8 cellular contexts compared by ENCODE assay signal in the genomic region with DNA sequence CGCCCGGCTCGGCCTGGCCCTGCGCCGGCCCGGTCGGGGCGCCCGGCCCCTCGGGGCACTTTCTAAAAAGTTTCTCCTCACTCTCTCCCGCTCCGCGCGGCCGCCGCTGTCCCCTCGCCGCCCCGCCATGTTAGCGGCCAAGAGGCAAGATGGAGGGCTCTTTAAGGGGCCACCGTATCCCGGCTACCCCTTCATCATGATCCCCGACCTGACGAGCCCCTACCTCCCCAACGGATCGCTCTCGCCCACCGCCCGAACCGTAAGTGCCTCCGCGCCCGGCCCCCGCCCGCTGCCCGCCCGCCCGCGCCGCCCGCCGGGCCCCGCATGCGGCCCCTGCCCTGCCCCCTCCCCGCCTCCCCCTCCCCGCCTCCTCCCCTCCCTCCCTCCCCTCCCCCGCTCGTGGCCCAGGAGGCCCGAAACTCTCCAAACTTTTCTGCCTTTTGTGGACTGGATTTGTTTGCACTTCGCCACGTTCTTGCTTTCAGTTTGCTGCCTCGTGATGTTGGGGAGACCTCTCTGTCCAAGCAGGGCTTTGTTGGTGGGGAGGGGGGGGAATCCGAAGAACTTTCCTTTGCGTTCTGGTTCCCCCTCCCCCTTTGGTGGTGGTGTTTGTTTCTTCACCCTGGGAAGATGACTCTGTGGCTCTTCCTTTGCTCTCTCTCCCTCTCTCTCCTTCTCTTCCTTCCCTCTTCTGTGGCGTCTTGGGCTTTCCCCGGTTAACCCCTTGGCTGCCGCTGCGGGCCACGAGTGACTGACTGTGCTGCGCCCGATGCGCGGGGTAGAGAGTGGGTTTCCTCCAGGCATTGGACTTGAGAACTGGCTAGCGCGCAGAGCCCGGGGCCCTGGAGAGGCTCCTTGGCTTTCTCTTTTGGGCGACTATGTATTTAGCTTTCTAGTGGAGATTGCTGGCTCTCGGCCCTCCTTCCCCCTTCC. TPM values are rescaled to one million over a fixed set of nuclear protein-coding genes. Genes with fewer than 3 reads are reported as not detected.
DNase-seq lines count a peak whose midpoint lies in the region; ATAC-seq, FAIRE-seq and TF ChIP-seq lines count a peak whose summit lies in the region.

No MANE protein-coding gene starts in this region.

- 1% methylated on average over 32 of the region's 68 CpGs for WGBS in mesenchymal stem cell

- DNase-seq in DMS114 treated with DMSO at 0.1 percent for 48 hours (lab: John Stamatoyannopoulos, UW; ENCODE audit: unreplicated experiment) (peak; percentile 66), mesenchymal stem cell (peak; percentile 97), GM12892 (ENCODE audit: insufficient read length) (no peak)
- peak; percentile 18 for DNase-seq in activated CD4-positive, alpha-beta T cell treated with anti-CD3 and anti-CD28 coated beads, Interleukin-2, amount 10 ng/mL, durations not matched to agents 7 days and 5 days
- peak; percentile 29 for DNase-seq in effector CD8-positive, alpha-beta T cell (lab: John Stamatoyannopoulos, UW)
- peak; percentile 6 to 55 (median 38) for DNase-seq in stimulated activated naive CD4-positive, alpha-beta T cell (lab: John Stamatoyannopoulos, UW)

- peak overlapping the region; percentile 98 for H3K27ac ChIP-seq in mesenchymal stem cell (ENCODE audit: low read length, poor library complexity, severe bottlenecking)

- H3K4me2 ChIP-seq in Loucy (ENCODE audit: low read depth, low read length, poor library complexity, severe bottlenecking) (peak overlapping the region; percentile 75), mesenchymal stem cell (ENCODE audit: low read length, poor library complexity, severe bottlenecking) (peak overlapping the region; percentile 91)

- H3K27me3 ChIP-seq in Loucy (ENCODE audit: insufficient read depth, low read length, poor library complexity, severe bottlenecking) (no peaks in the 10 kb centered on the region), mesenchymal stem cell (ENCODE audit: control insufficient read depth in 1 of 2, insufficient read depth in 1 of 2, low read length in 2 of 2) (no peaks in the 10 kb centered on the region)

- H3K9ac ChIP-seq in Loucy (ENCODE audit: low read depth, low read length, poor library complexity, severe bottlenecking) (peak overlapping the region; percentile 85), mesenchymal stem cell (ENCODE audit: low read length) (peak overlapping the region; percentile 99)

- H2AFZ ChIP-seq in Loucy (ENCODE audit: low read length) (peak overlapping the region; percentile 98), mesenchymal stem cell (ENCODE audit: low read depth, low read length) (no peak overlapping the region)

- peak overlapping the region; percentile 80 for H3K4me3 Mint-ChIP-seq in activated CD4-positive, alpha-beta T cell treated with anti-CD3 and anti-CD28 coated beads, Interleukin-2, amount 10 ng/mL, durations not matched to agents 7 days and 5 days

- H3K79me2 ChIP-seq in Loucy (ENCODE audit: insufficient read depth, low read length): peaks cover 42% of the 10 kb centered on the region

- H4K91ac ChIP-seq in mesenchymal stem cell (ENCODE audit: low read length): peak overlapping the region; percentile 96

- CTCF ChIA-PET in activated CD4-positive, alpha-beta T cell treated with anti-CD3 and anti-CD28 coated beads, Interleukin-2, amount 10 ng/mL, durations not matched to agents 7 days and 5 days (lab: Charles Lee): no interaction called here

- peak overlapping the region; percentile 88 for H4K8ac ChIP-seq in mesenchymal stem cell (ENCODE audit: low read length)

- ATAC-seq in HG03439 (IDR thresholded peaks at IDR 0.05; ENCODE audit: unreplicated experiment): no peak

- peak overlapping the region; percentile 58 for H3K27ac Mint-ChIP-seq in activated CD4-positive, alpha-beta T cell treated with anti-CD3 and anti-CD28 coated beads, Interleukin-2, amount 10 ng/mL, durations not matched to agents 7 days and 5 days

- H3K36me3 Mint-ChIP-seq in activated CD4-positive, alpha-beta T cell treated with anti-CD3 and anti-CD28 coated beads, Interleukin-2, amount 10 ng/mL, durations not matched to agents 7 days and 5 days (ENCODE audit: low read depth): peaks cover 1% of the 10 kb centered on the region

- peak overlapping the region; percentile 95 for H2AK5ac ChIP-seq in mesenchymal stem cell (ENCODE audit: low read length, severe bottlenecking)

- H3K9me3 ChIP-seq in Loucy (ENCODE audit: insufficient read depth, low read depth, low read length) (no peaks in the 10 kb centered on the region), mesenchymal stem cell (ENCODE audit: control insufficient read depth, low read length) (no peaks in the 10 kb centered on the region)

- peak overlapping the region; percentile 98 to 100 for H3K4ac ChIP-seq in mesenchymal stem cell (ENCODE audit: low read depth in 1 of 2, low read length in 2 of 2)

- peak overlapping the region; percentile 91 for H2BK120ac ChIP-seq in mesenchymal stem cell (ENCODE audit: low read depth, low read length)

- TF ChIP-seq CTCF in Loucy (conservative IDR thresholded peaks at IDR 0.05; ENCODE audit: low read length): no peak

- H3K27me3 Mint-ChIP-seq in activated CD4-positive, alpha-beta T cell treated with anti-CD3 and anti-CD28 coated beads, Interleukin-2, amount 10 ng/mL, durations not matched to agents 7 days and 5 days: peaks cover 83% of the 10 kb centered on the region

- H3K18ac ChIP-seq in mesenchymal stem cell (ENCODE audit: low read depth in 1 of 2, low read length in 2 of 2): peak overlapping the region; percentile 93 to 98

- H2BK5ac ChIP-seq in mesenchymal stem cell (ENCODE audit: low read depth, low read length, poor library complexity, severe bottlenecking): peak overlapping the region; percentile 80

- H2BK12ac ChIP-seq in mesenchymal stem cell (ENCODE audit: low read length in 2 of 2): peak overlapping the region; percentile 76 to 94

- no peak overlapping the region for H3K23ac ChIP-seq in mesenchymal stem cell (ENCODE audit: low read length in 2 of 2)

- peaks cover 7% of the 10 kb centered on the region for H4K20me1 ChIP-seq in Loucy (ENCODE audit: insufficient read depth, low read length, poor library complexity, severe bottlenecking)

- H3K4me3 ChIP-seq in Loucy (ENCODE audit: low read length, poor library complexity, severe bottlenecking) (peak overlapping the region; percentile 88), mesenchymal stem cell (ENCODE audit: insufficient read depth in 1 of 2, low read depth in 1 of 2, low read length in 2 of 2) (peak overlapping the region; percentile 86 to 90)

- H3K4me1 ChIP-seq in Loucy (ENCODE audit: insufficient read depth, low read length, poor library complexity, severe bottlenecking) (peaks cover 32% of the 10 kb centered on the region), mesenchymal stem cell (ENCODE audit: control insufficient read depth, insufficient read depth, low read depth, low read length) (no peaks in the 10 kb centered on the region)

- peak overlapping the region; percentile 96 for H2BK15ac ChIP-seq in mesenchymal stem cell (ENCODE audit: low read depth, poor library complexity, severe bottlenecking)

- H3K9me3 Mint-ChIP-seq in activated CD4-positive, alpha-beta T cell treated with anti-CD3 and anti-CD28 coated beads, Interleukin-2, amount 10 ng/mL, durations not matched to agents 7 days and 5 days: no peaks in the 10 kb centered on the region

- H3K14ac ChIP-seq in mesenchymal stem cell (ENCODE audit: low read length in 2 of 2): peak overlapping the region in 1 of 2 experiments; percentile 86

- no peak for TF ChIP-seq POLR2A in GM12892 (IDR thresholded peaks at IDR 0.05; ENCODE audit: low read depth, low read length)

- FAIRE-seq in GM12892 (lab: Jason Lieb, UNC): no peak

- H3K4me1 Mint-ChIP-seq in activated CD4-positive, alpha-beta T cell treated with anti-CD3 and anti-CD28 coated beads, Interleukin-2, amount 10 ng/mL, durations not matched to agents 7 days and 5 days: peaks cover 17% of the 10 kb centered on the region

- no peaks in the 10 kb centered on the region for H3K36me3 ChIP-seq in Loucy (ENCODE audit: insufficient read depth, low read length)
- peaks cover 0 to 2% of the 10 kb centered on the region in 2 experiments for H3K36me3 ChIP-seq in mesenchymal stem cell (ENCODE audit: control insufficient read depth in 1 of 2, insufficient read depth in 2 of 2, low read depth in 1 of 2, low read length in 2 of 2)

- H3F3A ChIP-seq in Loucy (ENCODE audit: low read depth): peaks cover 4% of the 10 kb centered on the region; the same call in 1 of the 2 replicates

- H3K79me1 ChIP-seq in mesenchymal stem cell (replicated peaks; ENCODE audit: low read length, poor library complexity, severe bottlenecking): peaks cover 2% of the 10 kb centered on the region

- no peaks in the 10 kb centered on the region for H3K9me2 ChIP-seq in Loucy (replicated peaks; ENCODE audit: low read depth, low read length)

- POLR2A ChIA-PET in activated CD4-positive, alpha-beta T cell treated with anti-CD3 and anti-CD28 coated beads, Interleukin-2, amount 10 ng/mL, durations not matched to agents 7 days and 5 days (lab: Charles Lee): no interaction called here

RNA-seq across cellular contexts. Expression of a gene that starts 1.6 kb away (rescaled TPM):
- under 1 TPM; 0.60 to 0.81 TPM for total RNA-seq in activated CD4-positive, alpha-beta T cell treated with anti-CD3 and anti-CD28 coated beads, Interleukin-2, amount 10 ng/mL, durations not matched to agents 7 days and 5 days
- polyA plus RNA-seq in mesenchymal stem cell (2013, experiment 1 of 2): 35.0 TPM
- 36.7 TPM for polyA plus RNA-seq in mesenchymal stem cell (2013, experiment 2 of 2)
- 0.11 TPM for polyA plus RNA-seq in GM12892 (2012; ENCODE audit: missing spikeins)
